ENCODE assay signal across 20 cellular contexts in genomic region chr7:91088156-91088555, GRCh38.
"Had no signal": no experiment of that assay in that cellular context is flagged by ENCODE, and none has a peak within 500 bp of the region (broad histone marks: within the 10 kb centered on the region; RNA-seq: fewer than 3 reads in every experiment).

No MANE protein-coding gene starts in this region.

- H3K4me1 ChIP-seq: right lobe of liver, uterus had no signal

- DNase-seq: immature natural killer cell; kidney; left ventricle myocardium inferior; midbrain; mucosa of descending colon; naive thymus-derived CD4-positive, alpha-beta T cell; ovary; right lobe of liver; stimulated activated CD4-positive, alpha-beta T cell treated with anti-CD3 and anti-CD28 coated beads, Interleukin-1b, Interleukin-23, amount 100 ng/mL, for 48 hours; stimulated activated CD4-positive, alpha-beta T cell treated with anti-CD3 and anti-CD28 coated beads, Interleukin-2, amount 100 ng/mL, for 48 hours; stimulated activated CD4-positive, alpha-beta T cell treated with anti-CD3 and anti-CD28 coated beads, Interleukin-4, amount 100 ng/mL, for 4 hours; stimulated activated CD8-positive, alpha-beta memory T cell treated with anti-CD3 and anti-CD28 coated beads, Interleukin-4, amount 100 ng/mL, for 48 hours; stimulated activated naive CD4-positive, alpha-beta T cell treated with Interleukin-2 at 50 U/mL for 16 hours; stimulated activated naive CD8-positive, alpha-beta T cell treated with anti-CD3 and anti-CD28 coated beads, Interleukin-15, amount 100 ng/mL, for 72 hours; substantia nigra; uterus had no signal

- FAIRE-seq: kidney had no signal

- H3K9me3 ChIP-seq: left ventricle myocardium inferior, mucosa of descending colon, ovary, right atrium auricular region, right lobe of liver, tibial nerve, uterus had no signal

- H3K36me3 ChIP-seq: left ventricle myocardium inferior, ovary, right atrium auricular region, right lobe of liver, tibial nerve, uterus had no signal

- H3K27me3 ChIP-seq: ovary, right atrium auricular region, right lobe of liver, tibial nerve, uterus had no signal

- H3K27ac ChIP-seq: left ventricle myocardium inferior, ovary, right atrium auricular region, right lobe of liver, tibial nerve, uterus had no signal

- H3K4me3 ChIP-seq: left ventricle myocardium inferior, lung, mucosa of descending colon, ovary, right atrium auricular region, right lobe of liver, smooth muscle cell, tibial nerve, uterus had no signal

- H3K4me2 ChIP-seq: smooth muscle cell had no signal
